Comparison of ENCODE assay signal across 1 cellular context in genomic region chr10:94125856-94126255, GRCh38.
TF ChIP-seq lines count a peak whose summit lies in the region.

No MANE protein-coding gene starts in this region.

TF ChIP-seq in GM23338, 12 proteins besides CTCF, POLR2A, EP300 and RAD21 (continued from another document):
- TF ChIP-seq ZNF462 (CRISPR knock-in tag; IDR thresholded peaks at IDR 0.05) = no peak
- no peak for TF ChIP-seq EZH2phosphoT487 (IDR thresholded peaks at IDR 0.05; ENCODE audit: unreplicated experiment)
- no peak for TF ChIP-seq JUNB (IDR thresholded peaks at IDR 0.05; ENCODE audit: unreplicated experiment)
- TF ChIP-seq, protein P1, sequence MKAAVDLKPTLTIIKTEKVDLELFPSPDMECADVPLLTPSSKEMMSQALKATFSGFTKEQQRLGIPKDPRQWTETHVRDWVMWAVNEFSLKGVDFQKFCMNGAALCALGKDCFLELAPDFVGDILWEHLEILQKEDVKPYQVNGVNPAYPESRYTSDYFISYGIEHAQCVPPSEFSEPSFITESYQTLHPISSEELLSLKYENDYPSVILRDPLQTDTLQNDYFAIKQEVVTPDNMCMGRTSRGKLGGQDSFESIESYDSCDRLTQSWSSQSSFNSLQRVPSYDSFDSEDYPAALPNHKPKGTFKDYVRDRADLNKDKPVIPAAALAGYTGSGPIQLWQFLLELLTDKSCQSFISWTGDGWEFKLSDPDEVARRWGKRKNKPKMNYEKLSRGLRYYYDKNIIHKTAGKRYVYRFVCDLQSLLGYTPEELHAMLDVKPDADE (IDR thresholded peaks at IDR 0.05) = no peak
- TF ChIP-seq ZNF331 (CRISPR knock-in tag; IDR thresholded peaks at IDR 0.05; ENCODE audit: low read depth) = no peak
- no peak for TF ChIP-seq STAT1 (IDR thresholded peaks at IDR 0.05; ENCODE audit: unreplicated experiment)
- TF ChIP-seq POLR2AphosphoS5 (IDR thresholded peaks at IDR 0.05; ENCODE audit: low read depth) = no peak
TF ChIP-seq in GM23338: peak in this region for 0.
